Comparison of ENCODE assay signal across 28 cellular contexts in genomic region chr2:239203443-239204142, GRCh38.
DNase-seq lines count a peak whose midpoint lies in the region; ATAC-seq and TF ChIP-seq lines count a peak whose summit lies in the region.
"Had no signal": no experiment of that assay in that cellular context is flagged by ENCODE, and none has a peak within 500 bp of the region (broad histone marks: within the 10 kb centered on the region; RNA-seq: fewer than 3 reads in every experiment).

No MANE protein-coding gene starts in this region.

- POLR2A ChIA-PET in activated naive CD8-positive, alpha-beta T cell treated with anti-CD3 and anti-CD28 coated beads, Interleukin-2, amount 10 ng/mL, durations not matched to agents 7 days and 5 days (lab: Charles Lee), result no interaction called here

- WGBS in endodermal cell (ENCODE audit: insufficient coverage in 1 of 2, insufficient read length in 1 of 2), 2 experiments, result 96 to 97% methylated on average over 12 to 14 of the region's 14 CpGs
- 51 to 65% methylated on average over 14 of the region's 14 CpGs for WGBS in tibial nerve, 2 donors

- DNase-seq in activated naive CD8-positive, alpha-beta T cell treated with anti-CD3 and anti-CD28 coated beads, Interleukin-2, amount 10 ng/mL, durations not matched to agents 7 days and 5 days, result peak; percentile 1
- DNase-seq in activated naive CD8-positive, alpha-beta T cell treated with anti-CD3 and anti-CD28 coated beads, Interleukin-2, amount 50 U/mL, for 24 hours, result no peak
- DNase-seq in endodermal cell (no peak), pons (ENCODE audit: low spot score) (peak; percentile 74), tibial nerve (ENCODE audit: low spot score in 2 of 2) (no peak), nucleus accumbens (lab: John Stamatoyannopoulos, UW) (no peak)
- no peak for DNase-seq in activated naive CD4-positive, alpha-beta T cell treated with anti-CD3 and anti-CD28 coated beads for 36 hours
- DNase-seq: activated CD4-positive, alpha-beta memory T cell treated with anti-CD3 and anti-CD28 coated beads, Interleukin-2, amount 10 ng/mL, durations not matched to agents 7 days and 5 days; cortex of kidney; H7; KBM-7; naive thymus-derived CD4-positive, alpha-beta T cell; NCI-H1105; NCI-H1930; NCI-H2171 treated with DMSO at 0.1 percent for 48 hours; NCI-H510A treated with DMSO at 0.1 percent for 48 hours; retina; SK-N-SH; stimulated activated CD4-positive, alpha-beta T cell treated with anti-CD3 and anti-CD28 coated beads, Interleukin-1b, Interleukin-23, amount 100 ng/mL, for 48 hours; stimulated activated naive CD4-positive, alpha-beta T cell treated with Interleukin-2 at 50 U/mL for 16 hours; uterus had no signal

- no peak for ATAC-seq in activated naive CD8-positive, alpha-beta T cell treated with anti-CD3 and anti-CD28 coated beads, Interleukin-2, amount 10 ng/mL, durations not matched to agents 7 days and 5 days (ENCODE audit: low read depth)
- no peak for ATAC-seq in activated naive CD8-positive, alpha-beta T cell treated with anti-CD3 and anti-CD28 coated beads, Interleukin-2, amount 50 U/mL, for 24 hours
- ATAC-seq in activated CD4-positive, CD25-positive, alpha-beta regulatory T cell treated with anti-CD3 and anti-CD28 coated beads, Interleukin-2, amount 50 U/mL, for 24 hours, result no peak
- ATAC-seq: naive thymus-derived CD4-positive, alpha-beta T cell had no signal

- no peak overlapping the region for H3K4me3 ChIP-seq in endodermal cell (ENCODE audit: low read length)
- no peak overlapping the region for H3K4me3 ChIP-seq in tibial nerve
- H3K4me3 ChIP-seq: ascending aorta, ovary, uterus had no signal

- H3K9me3 ChIP-seq in endodermal cell (ENCODE audit: control insufficient read depth, low read length), result no peaks in the 10 kb centered on the region
- no peaks in the 10 kb centered on the region for H3K9me3 ChIP-seq in tibial nerve
- H3K9me3 ChIP-seq: ascending aorta, ovary, SK-N-SH, uterus had no signal

- no peaks in the 10 kb centered on the region for H3K27me3 Mint-ChIP-seq in activated naive CD8-positive, alpha-beta T cell treated with anti-CD3 and anti-CD28 coated beads, Interleukin-2, amount 10 ng/mL, durations not matched to agents 7 days and 5 days
- no peaks in the 10 kb centered on the region for H3K27me3 Mint-ChIP-seq in activated naive CD8-positive, alpha-beta T cell treated with anti-CD3 and anti-CD28 coated beads, Interleukin-2, amount 50 U/mL, for 24 hours
- H3K27me3 Mint-ChIP-seq in endodermal cell (ENCODE audit: insufficient read depth), result no peaks in the 10 kb centered on the region
- no peaks in the 10 kb centered on the region for H3K27me3 Mint-ChIP-seq in activated naive CD4-positive, alpha-beta T cell treated with anti-CD3 and anti-CD28 coated beads for 36 hours (ENCODE audit: low read depth)
- H3K27me3 Mint-ChIP-seq: activated CD4-positive, alpha-beta memory T cell treated with anti-CD3 and anti-CD28 coated beads, Interleukin-2, amount 10 ng/mL, durations not matched to agents 7 days and 5 days; activated naive CD8-positive, alpha-beta T cell; naive thymus-derived CD4-positive, alpha-beta T cell had no signal

- no peak overlapping the region for H3K9ac ChIP-seq in endodermal cell (ENCODE audit: extremely low read depth, low read length, poor library complexity, severe bottlenecking)
- H3K9ac ChIP-seq: SK-N-SH had no signal

- H3K27me3 ChIP-seq in endodermal cell (ENCODE audit: control insufficient read depth, insufficient read depth, low read length, poor library complexity, severe bottlenecking) (no peaks in the 10 kb centered on the region), tibial nerve (no peaks in the 10 kb centered on the region)
- H3K27me3 ChIP-seq: ascending aorta, ovary, uterus had no signal

- peaks cover 13% of the 10 kb centered on the region for H3K36me3 Mint-ChIP-seq in activated naive CD8-positive, alpha-beta T cell treated with anti-CD3 and anti-CD28 coated beads, Interleukin-2, amount 10 ng/mL, durations not matched to agents 7 days and 5 days
- H3K36me3 Mint-ChIP-seq in activated naive CD8-positive, alpha-beta T cell treated with anti-CD3 and anti-CD28 coated beads, Interleukin-2, amount 50 U/mL, for 24 hours (ENCODE audit: low read depth), result peaks cover 2% of the 10 kb centered on the region
- H3K36me3 Mint-ChIP-seq in endodermal cell (ENCODE audit: low read depth), result peaks cover 2% of the 10 kb centered on the region
- H3K36me3 Mint-ChIP-seq in activated naive CD4-positive, alpha-beta T cell treated with anti-CD3 and anti-CD28 coated beads for 36 hours (ENCODE audit: low read depth), result peaks cover 2% of the 10 kb centered on the region
- H3K36me3 Mint-ChIP-seq: activated naive CD8-positive, alpha-beta T cell had no signal

- no peaks in the 10 kb centered on the region for H3K4me1 ChIP-seq in endodermal cell (ENCODE audit: control insufficient read depth, insufficient read depth, low read length)
- peaks cover 0 to 58% (median 10%) of the 10 kb centered on the region in 4 donors for H3K4me1 ChIP-seq in tibial nerve
- H3K4me1 ChIP-seq: uterus had no signal

- no peak for TF ChIP-seq POLR2A in tibial nerve (IDR thresholded peaks at IDR 0.05)

- peaks cover 18% of the 10 kb centered on the region for H3K4me1 Mint-ChIP-seq in activated naive CD8-positive, alpha-beta T cell treated with anti-CD3 and anti-CD28 coated beads, Interleukin-2, amount 10 ng/mL, durations not matched to agents 7 days and 5 days
- H3K4me1 Mint-ChIP-seq in activated naive CD8-positive, alpha-beta T cell treated with anti-CD3 and anti-CD28 coated beads, Interleukin-2, amount 50 U/mL, for 24 hours, result peaks cover 23% of the 10 kb centered on the region
- peaks cover 18% of the 10 kb centered on the region for H3K4me1 Mint-ChIP-seq in endodermal cell
- H3K4me1 Mint-ChIP-seq in activated naive CD4-positive, alpha-beta T cell treated with anti-CD3 and anti-CD28 coated beads for 36 hours (ENCODE audit: low read depth), result peaks cover 38% of the 10 kb centered on the region

- CTCF ChIA-PET in activated naive CD4-positive, alpha-beta T cell treated with anti-CD3 and anti-CD28 coated beads for 36 hours (lab: Charles Lee), result no interaction called here

- intact Hi-C loops in activated naive CD4-positive, alpha-beta T cell treated with anti-CD3 and anti-CD28 coated beads for 36 hours (cut with micrococcal nuclease), result no loop called here

- TF ChIP-seq CTCF in endodermal cell (conservative IDR thresholded peaks at IDR 0.05) (no peak), tibial nerve (IDR thresholded peaks at IDR 0.05) (no peak)

- no peak overlapping the region for H3K4me3 Mint-ChIP-seq in activated naive CD8-positive, alpha-beta T cell treated with anti-CD3 and anti-CD28 coated beads, Interleukin-2, amount 10 ng/mL, durations not matched to agents 7 days and 5 days
- no peak overlapping the region for H3K4me3 Mint-ChIP-seq in activated naive CD8-positive, alpha-beta T cell treated with anti-CD3 and anti-CD28 coated beads, Interleukin-2, amount 50 U/mL, for 24 hours
- H3K4me3 Mint-ChIP-seq in endodermal cell, result no peak overlapping the region
- H3K4me3 Mint-ChIP-seq in activated naive CD4-positive, alpha-beta T cell treated with anti-CD3 and anti-CD28 coated beads for 36 hours, result no peak overlapping the region
- H3K4me3 Mint-ChIP-seq: activated CD4-positive, alpha-beta memory T cell treated with anti-CD3 and anti-CD28 coated beads, Interleukin-2, amount 10 ng/mL, durations not matched to agents 7 days and 5 days; activated naive CD8-positive, alpha-beta T cell; activated T-helper 1 cell treated with anti-CD3 and anti-CD28 coated beads, Interleukin-12 subunit alpha, Interleukin-12 subunit beta, Interleukin-2, Interleukin-4 antibody, amounts not matched to agents 30 ng/mL and 10 ng/mL and 1 ng/mL, durations not matched to agents 14 hours and 24 hours and 36 hours; mesothelial cell of epicardium; naive thymus-derived CD4-positive, alpha-beta T cell had no signal

- no peak for TF ChIP-seq EP300 in tibial nerve (IDR thresholded peaks at IDR 0.05)

- H3K36me3 ChIP-seq in endodermal cell (ENCODE audit: control insufficient read depth, insufficient read depth, low read length) (no peaks in the 10 kb centered on the region), tibial nerve (no peaks in the 10 kb centered on the region)
- H3K36me3 ChIP-seq: ascending aorta, ovary, uterus had no signal

- H3K27ac ChIP-seq in endodermal cell (ENCODE audit: low read depth, low read length) (no peak overlapping the region), tibial nerve (peak overlapping the region; percentile 1 to 94 (median 52))
- H3K27ac ChIP-seq: ascending aorta, HL-60, ovary, uterus had no signal

- no peaks in the 10 kb centered on the region for H3K9me3 Mint-ChIP-seq in activated naive CD8-positive, alpha-beta T cell treated with anti-CD3 and anti-CD28 coated beads, Interleukin-2, amount 10 ng/mL, durations not matched to agents 7 days and 5 days
- no peaks in the 10 kb centered on the region for H3K9me3 Mint-ChIP-seq in activated naive CD8-positive, alpha-beta T cell treated with anti-CD3 and anti-CD28 coated beads, Interleukin-2, amount 50 U/mL, for 24 hours
- H3K9me3 Mint-ChIP-seq in endodermal cell, result no peaks in the 10 kb centered on the region
- no peaks in the 10 kb centered on the region for H3K9me3 Mint-ChIP-seq in activated naive CD4-positive, alpha-beta T cell treated with anti-CD3 and anti-CD28 coated beads for 36 hours
- H3K9me3 Mint-ChIP-seq: activated CD4-positive, alpha-beta memory T cell treated with anti-CD3 and anti-CD28 coated beads, Interleukin-2, amount 10 ng/mL, durations not matched to agents 7 days and 5 days; activated T-helper 1 cell treated with anti-CD3 and anti-CD28 coated beads, Interleukin-12 subunit alpha, Interleukin-12 subunit beta, Interleukin-2, Interleukin-4 antibody, amounts not matched to agents 30 ng/mL and 10 ng/mL and 1 ng/mL, durations not matched to agents 14 hours and 24 hours and 36 hours; naive thymus-derived CD4-positive, alpha-beta T cell had no signal

- H3K27ac Mint-ChIP-seq in activated naive CD8-positive, alpha-beta T cell treated with anti-CD3 and anti-CD28 coated beads, Interleukin-2, amount 10 ng/mL, durations not matched to agents 7 days and 5 days, result no peak overlapping the region
- H3K27ac Mint-ChIP-seq in activated naive CD8-positive, alpha-beta T cell treated with anti-CD3 and anti-CD28 coated beads, Interleukin-2, amount 50 U/mL, for 24 hours, result no peak overlapping the region
- peak overlapping the region; percentile 35 for H3K27ac Mint-ChIP-seq in endodermal cell
- no peak overlapping the region for H3K27ac Mint-ChIP-seq in activated naive CD4-positive, alpha-beta T cell treated with anti-CD3 and anti-CD28 coated beads for 36 hours
- H3K27ac Mint-ChIP-seq: activated CD4-positive, alpha-beta memory T cell treated with anti-CD3 and anti-CD28 coated beads, Interleukin-2, amount 10 ng/mL, durations not matched to agents 7 days and 5 days; activated naive CD8-positive, alpha-beta T cell; activated T-helper 1 cell treated with anti-CD3 and anti-CD28 coated beads, Interleukin-12 subunit alpha, Interleukin-12 subunit beta, Interleukin-2, Interleukin-4 antibody, amounts not matched to agents 30 ng/mL and 10 ng/mL and 1 ng/mL, durations not matched to agents 14 hours and 24 hours and 36 hours; mesothelial cell of epicardium had no signal

Comparison
In these comparisons a context has a peak if more than half of its experiments do, and no peak if none do; other contexts are left out.
1. DNase-seq: peak in activated naive CD8-positive, alpha-beta T cell treated with anti-CD3 and anti-CD28 coated beads, Interleukin-2, amount 10 ng/mL, durations not matched to agents 7 days and 5 days (single experiment) and pons (single experiment); none in activated naive CD8-positive, alpha-beta T cell treated with anti-CD3 and anti-CD28 coated beads, Interleukin-2, amount 50 U/mL, for 24 hours (single experiment), endodermal cell (single experiment), tibial nerve (0 of 2), activated naive CD4-positive, alpha-beta T cell treated with anti-CD3 and anti-CD28 coated beads for 36 hours (single experiment) and nucleus accumbens (0 of 56).